ENCODE assay signal across 1 cellular context in genomic region chr1:89971600-89971999, GRCh38.
TF ChIP-seq lines count a peak whose summit lies in the region.

No MANE protein-coding gene starts in this region.

TF ChIP-seq in GM12878, 131 proteins besides CTCF, POLR2A, EP300 and RAD21 (continued from another document):
- TF ChIP-seq PAX5 (IDR thresholded peaks at IDR 0.05; ENCODE audit: borderline replicate concordance, low read depth, low read length) (no peak), SRF (IDR thresholded peaks at IDR 0.05; ENCODE audit: low read depth in 2 of 2, low read length in 2 of 2) (peak in 1 of 2 experiments; percentile 71; a peak in 1 of 4 replicates)
